ENCODE assay signal across 8 cellular contexts in genomic region chr5:136132557-136133415, GRCh38. TPM values are rescaled to one million over a fixed set of nuclear protein-coding genes. Genes with fewer than 3 reads are reported as not detected.
DNase-seq lines count a peak whose midpoint lies in the region; ATAC-seq, FAIRE-seq and TF ChIP-seq lines count a peak whose summit lies in the region.

SMAD5 (plus strand) TSS chr5:136132845; CDS start chr5:136153761, 20,916 bp downstream.

- no peak for TF ChIP-seq CTCF in AG09309 (IDR thresholded peaks at IDR 0.05; ENCODE audit: control insufficient read depth, insufficient read depth, low read depth, low read length, missing control alignments)
- TF ChIP-seq CTCF in kidney (IDR thresholded peaks at IDR 0.05; ENCODE audit: borderline replicate concordance, extremely low read depth, insufficient read depth): no peak

- peak within 1 kb of the TSS; percentile 95 for H3K9ac ChIP-seq in kidney (ENCODE audit: low read length in 2 of 2)

- no peaks in the 10 kb centered on the region for H3K9me3 ChIP-seq in kidney (ENCODE audit: control insufficient read depth in 1 of 2, low read length in 2 of 2)

- H3K4me3 ChIP-seq in AG09309 (ENCODE audit: control insufficient read depth, low read depth, low read length) (peak within 1 kb of the TSS; percentile 80), kidney (ENCODE audit: low read length in 2 of 2) (peak within 1 kb of the TSS; percentile 89 to 97)

- no peaks in the 10 kb centered on the region for H3K36me3 ChIP-seq in kidney (ENCODE audit: control insufficient read depth in 1 of 2, insufficient read depth in 2 of 2, low read length in 2 of 2)

- intact Hi-C loops in kidney (cut with DNase I): no loop called here

- DNase-seq in AG09309 (ENCODE audit: low read depth) (peak; percentile 82), NCI-H345 (lab: John Stamatoyannopoulos, UW) (peak; percentile 95), cerebellum (ENCODE audit: low spot score) (peak; percentile 95), kidney (peak; percentile 99)
- peak; percentile 45 for DNase-seq in activated CD4-positive, alpha-beta T cell treated with anti-CD3 and anti-CD28 coated beads for 1 hour
- peak; percentile 35 to 50 for DNase-seq in stimulated activated CD4-positive, alpha-beta T cell treated with anti-CD3 and anti-CD28 coated beads, Interleukin-15, amount 100 ng/mL, for 1 hour (ENCODE audit: low read depth in 1 of 2, low spot score in 1 of 2)

- ATAC-seq in GM18909 (IDR thresholded peaks at IDR 0.05; ENCODE audit: poor library complexity, unreplicated experiment): peak; percentile 92
- ATAC-seq in HG03159 (IDR thresholded peaks at IDR 0.05; ENCODE audit: unreplicated experiment): peak; percentile 92

- no peak for FAIRE-seq in kidney (lab: Jason Lieb, UNC)

- H3K4me1 ChIP-seq in kidney (ENCODE audit: control insufficient read depth in 1 of 2, insufficient read depth in 1 of 2, low read depth in 1 of 2, low read length in 2 of 2): peaks cover 6 to 13% of the 10 kb centered on the region in 2 donors

- peak within 1 kb of the TSS; percentile 97 for H3K27ac ChIP-seq in kidney (ENCODE audit: low read depth in 2 of 2, low read length in 2 of 2)

RNA-seq across cellular contexts. Expression of gene SMAD5, which starts in this region (rescaled TPM):
- total RNA-seq in cerebellum (61.1 TPM), kidney (67.7 TPM)
- polyA plus RNA-seq in kidney (ENCODE audit: insufficient read depth, low read depth, low replicate concordance): 9.9 TPM

Comparison
In these comparisons a context has a peak if more than half of its experiments do, and no peak if none do; other contexts are left out.
1. Peak in every context shown above with its lines: DNase-seq, ATAC-seq, H3K4me3 ChIP-seq and H3K27ac ChIP-seq.
2. DNase-seq: peak in every context shown above with its lines; median percentile 99 in kidney; 95 in NCI-H345; 95 in cerebellum; 82 in AG09309; 45 in activated CD4-positive, alpha-beta T cell treated with anti-CD3 and anti-CD28 coated beads for 1 hour; 42 in stimulated activated CD4-positive, alpha-beta T cell treated with anti-CD3 and anti-CD28 coated beads, Interleukin-15, amount 100 ng/mL, for 1 hour.